25 cellular contexts compared by ENCODE assay signal in the genomic region with DNA sequence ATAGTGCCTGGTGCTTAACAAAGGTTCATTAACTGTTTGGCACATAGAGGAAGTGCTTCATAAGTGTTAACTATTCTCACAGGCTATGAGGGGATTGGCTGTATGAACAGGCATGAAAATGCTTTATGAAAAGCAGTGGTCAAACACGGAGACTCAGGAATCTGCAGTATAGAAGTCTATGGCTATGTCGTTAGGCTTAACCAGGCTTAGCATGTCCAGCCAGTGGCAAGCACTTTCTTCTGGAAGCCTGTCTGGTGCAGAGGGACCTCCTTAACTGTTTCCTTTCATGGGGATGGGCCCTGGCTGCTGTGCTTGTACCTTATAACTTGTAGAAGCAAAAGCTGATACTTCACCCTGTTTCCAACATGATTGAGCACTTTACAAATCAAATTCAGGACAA.
"Had no signal": no experiment of that assay in that cellular context is flagged by ENCODE, and none has a peak within 500 bp of the region (broad histone marks: within the 10 kb centered on the region; RNA-seq: fewer than 3 reads in every experiment).

No MANE protein-coding gene starts in this region.

- H3K27me3 ChIP-seq: ascending aorta, brain microvascular endothelial cell, cardiac muscle cell had no signal

- H3K27me3 Mint-ChIP-seq: activated B cell treated with CpG ODN at 0.5 μM for 24 hours; activated CD4-positive, alpha-beta T cell treated with anti-CD3 and anti-CD28 coated beads, Interleukin-2, amount 10 ng/mL, durations not matched to agents 7 days and 5 days; activated naive CD8-positive, alpha-beta T cell treated with anti-CD3 and anti-CD28 coated beads, Interleukin-2, amount 50 U/mL, for 24 hours; T-cell had no signal

- H3K36me3 Mint-ChIP-seq: activated CD4-positive, alpha-beta memory T cell treated with anti-CD3 and anti-CD28 coated beads for 36 hours; activated naive CD4-positive, alpha-beta T cell treated with anti-CD3 and anti-CD28 coated beads, Interleukin-2, amount 50 U/mL, for 72 hours; T-cell had no signal

- H3K4me1 ChIP-seq: ascending aorta had no signal

- H3K4me1 Mint-ChIP-seq: activated B cell treated with CpG ODN at 0.5 μM for 24 hours; activated CD4-positive, alpha-beta T cell treated with anti-CD3 and anti-CD28 coated beads, Interleukin-2, amount 10 ng/mL, durations not matched to agents 7 days and 5 days; activated naive CD8-positive, alpha-beta T cell treated with anti-CD3 and anti-CD28 coated beads, Interleukin-2, amount 50 U/mL, for 24 hours; T-cell had no signal

- H3K27ac Mint-ChIP-seq: activated B cell treated with CpG ODN at 0.5 μM for 24 hours; activated CD4-positive, alpha-beta memory T cell treated with anti-CD3 and anti-CD28 coated beads for 36 hours; activated CD4-positive, alpha-beta T cell treated with anti-CD3 and anti-CD28 coated beads, Interleukin-2, amount 10 ng/mL, durations not matched to agents 7 days and 5 days; activated naive CD4-positive, alpha-beta T cell treated with anti-CD3 and anti-CD28 coated beads, Interleukin-2, amount 50 U/mL, for 72 hours; activated naive CD8-positive, alpha-beta T cell treated with anti-CD3 and anti-CD28 coated beads, Interleukin-2, amount 50 U/mL, for 24 hours; T-cell had no signal

- ATAC-seq: activated naive CD4-positive, alpha-beta T cell treated with anti-CD3 and anti-CD28 coated beads, Interleukin-2, amount 50 U/mL, for 72 hours; activated naive CD8-positive, alpha-beta T cell treated with anti-CD3 and anti-CD28 coated beads, Interleukin-2, amount 50 U/mL, for 24 hours; activated T-cell treated with anti-CD3 and anti-CD28 coated beads, Interleukin-2, amount 50 U/mL, for 4 hours; T-cell had no signal

- DNase-seq: activated B cell treated with CpG ODN at 0.5 μM for 24 hours; activated CD4-positive, alpha-beta memory T cell treated with anti-CD3 and anti-CD28 coated beads for 36 hours; activated CD4-positive, alpha-beta T cell treated with anti-CD3 and anti-CD28 coated beads, Interleukin-2, amount 10 ng/mL, durations not matched to agents 7 days and 5 days; activated CD8-positive, alpha-beta memory T cell treated with anti-CD3 and anti-CD28 coated beads for 24 hours; activated effector memory CD4-positive, alpha-beta T cell treated with anti-CD3 and anti-CD28 coated beads, Interleukin-2, amount 50 U/mL, for 16 hours; activated naive CD4-positive, alpha-beta T cell treated with Interleukin-2 at 50 U/mL for 16 hours; activated naive CD8-positive, alpha-beta T cell treated with anti-CD3 and anti-CD28 coated beads, Interleukin-2, amount 50 U/mL, for 24 hours; activated T-cell treated with anti-CD3 and anti-CD28 coated beads, Interleukin-2, amount 50 U/mL, for 4 hours; amniotic stem cell; brain microvascular endothelial cell; NCI-H1048; NCI-H146; NCI-H1930; NCI-H2171 treated with DMSO at 0.1 percent for 48 hours; NCI-H226; NCI-H510A; NCI-H526 treated with DMSO at 0.1 percent for 48 hours; NCI-H82; T-cell; T-helper 2 cell; T1000 had no signal

- H3K9me3 Mint-ChIP-seq: activated B cell treated with CpG ODN at 0.5 μM for 24 hours; activated CD4-positive, alpha-beta memory T cell treated with anti-CD3 and anti-CD28 coated beads for 36 hours; activated CD4-positive, alpha-beta T cell treated with anti-CD3 and anti-CD28 coated beads, Interleukin-2, amount 10 ng/mL, durations not matched to agents 7 days and 5 days; activated naive CD4-positive, alpha-beta T cell treated with anti-CD3 and anti-CD28 coated beads, Interleukin-2, amount 50 U/mL, for 72 hours; activated naive CD8-positive, alpha-beta T cell treated with anti-CD3 and anti-CD28 coated beads, Interleukin-2, amount 50 U/mL, for 24 hours; activated T-cell treated with anti-CD3 and anti-CD28 coated beads, Interleukin-2, amount 50 U/mL, for 4 hours; T-cell had no signal

- H3K27ac ChIP-seq: ascending aorta, brain microvascular endothelial cell, cardiac muscle cell, SK-N-MC had no signal

- H3K4me3 Mint-ChIP-seq: activated B cell treated with CpG ODN at 0.5 μM for 24 hours; activated CD4-positive, alpha-beta memory T cell treated with anti-CD3 and anti-CD28 coated beads for 36 hours; activated CD4-positive, alpha-beta T cell treated with anti-CD3 and anti-CD28 coated beads, Interleukin-2, amount 10 ng/mL, durations not matched to agents 7 days and 5 days; activated naive CD8-positive, alpha-beta T cell treated with anti-CD3 and anti-CD28 coated beads, Interleukin-2, amount 50 U/mL, for 24 hours; activated T-cell treated with anti-CD3 and anti-CD28 coated beads, Interleukin-2, amount 50 U/mL, for 4 hours; T-cell had no signal

- H3K36me3 ChIP-seq: ascending aorta, brain microvascular endothelial cell, cardiac muscle cell had no signal

- H3K9me3 ChIP-seq: ascending aorta had no signal

- H3K4me3 ChIP-seq: ascending aorta, cardiac muscle cell, SK-N-MC had no signal
